15 cellular contexts compared by ENCODE assay signal in genomic region chr7:38584443-38585210, GRCh38. TPM values are rescaled to one million over a fixed set of nuclear protein-coding genes. Genes with fewer than 3 reads are reported as not detected.
DNase-seq lines count a peak whose midpoint lies in the region; TF ChIP-seq lines count a peak whose summit lies in the region.
"Had no signal": no experiment of that assay in that cellular context is flagged by ENCODE, and none has a peak within 500 bp of the region (broad histone marks: within the 10 kb centered on the region; RNA-seq: fewer than 3 reads in every experiment).

No MANE protein-coding gene starts in this region.

- peak overlapping the region; percentile 28 for H3K9ac ChIP-seq in skeletal muscle satellite cell (ENCODE audit: low read depth, low read length)

- no peak overlapping the region for H3K27ac ChIP-seq in SJCRH30
- H3K27ac ChIP-seq: esophagus squamous epithelium had no signal

- H3K4me1 ChIP-seq in skeletal muscle satellite cell (ENCODE audit: control insufficient read depth, insufficient read depth, low read length) (peaks cover 14% of the 10 kb centered on the region), SJCRH30 (no peaks in the 10 kb centered on the region)
- H3K4me1 ChIP-seq: esophagus squamous epithelium had no signal

- no peak overlapping the region for H3K4me3 ChIP-seq in fibroblast of mammary gland (ENCODE audit: control insufficient read depth, low read depth, low read length)
- peak overlapping the region; percentile 23 for H3K4me3 ChIP-seq in skeletal muscle satellite cell (ENCODE audit: low read length)
- H3K4me3 ChIP-seq in SJCRH30, result no peak overlapping the region
- H3K4me3 ChIP-seq: esophagus squamous epithelium had no signal

- DNase-seq in G401 (ENCODE audit: low spot score) (peak; percentile 88), RKO (ENCODE audit: low spot score) (peak; percentile 9), fibroblast of mammary gland (ENCODE audit: low read depth) (peak; percentile 84), D341Med (ENCODE audit: low spot score) (no peak), cortex of kidney (lab: John Stamatoyannopoulos, UW) (no peak), SJCRH30 (no peak), iPS-NIHi11 (ENCODE audit: low spot score) (no peak)
- DNase-seq: activated B cell treated with CpG ODN at 0.5 μM for 24 hours, esophagus squamous epithelium, left colon, NCI-H1048, NCI-H526, SIG-M5 had no signal

- no peaks in the 10 kb centered on the region for H3K27me3 ChIP-seq in skeletal muscle satellite cell (ENCODE audit: control insufficient read depth, insufficient read depth, low read length)
- H3K27me3 ChIP-seq in SJCRH30, result peaks cover 21% of the 10 kb centered on the region
- H3K27me3 ChIP-seq: esophagus squamous epithelium had no signal

- peak overlapping the region; percentile 55 for H3K4me2 ChIP-seq in skeletal muscle satellite cell (ENCODE audit: low read length)

- H3K9me3 ChIP-seq in skeletal muscle satellite cell (replicated peaks; ENCODE audit: low read length), result no peaks in the 10 kb centered on the region
- no peaks in the 10 kb centered on the region for H3K9me3 ChIP-seq in SJCRH30 (replicated peaks)
- H3K9me3 ChIP-seq: esophagus squamous epithelium had no signal

- H3K36me3 ChIP-seq in skeletal muscle satellite cell (ENCODE audit: insufficient read depth, low read length) (no peaks in the 10 kb centered on the region), SJCRH30 (no peaks in the 10 kb centered on the region)
- H3K36me3 ChIP-seq: esophagus squamous epithelium had no signal

- TF ChIP-seq CTCF in fibroblast of mammary gland (conservative IDR thresholded peaks at IDR 0.05; ENCODE audit: control insufficient read depth, insufficient read depth, low read depth, low read length), result no peak

- in situ Hi-C loops in G401 (cut with HindIII; ENCODE audit: low sequenced_read_pairs), result no loop called here

RNA-seq across cellular contexts. Expression of gene AMPH, which starts 46.5 kb away (rescaled TPM):
- not detected in 2 replicates for total RNA-seq in G401 (2014; rRNA removed; shearing (Covaris generic))
- 1.3 and 1.5 TPM in 2 replicates for total RNA-seq in skeletal muscle satellite cell (2012; rRNA removed)
- 0.03 TPM in 1 of 2 replicates, not detected in the other for total RNA-seq in SJCRH30 (2014; rRNA removed; shearing (Covaris generic))
- total RNA-seq: activated B cell treated with CpG ODN at 0.5 μM for 24 hours, HT-29 had no signal

Comparison
In these comparisons a context has a peak if more than half of its experiments do, and no peak if none do; other contexts are left out.
1. DNase-seq: peak in G401 (single experiment), RKO (single experiment) and fibroblast of mammary gland (single experiment); none in D341Med (single experiment), cortex of kidney (single experiment), SJCRH30 (0 of 2) and iPS-NIHi11 (single experiment).